1 cellular context compared by ENCODE assay signal in genomic region chr15:90660195-90660995, GRCh38.
A peak's percentile ranks its signal among the peaks of the same experiment; 100 is the strongest.
TF ChIP-seq lines count a peak whose summit lies in the region.

No MANE protein-coding gene starts in this region.

TF ChIP-seq in K562, 482 proteins besides CTCF, POLR2A, EP300 and RAD21 (continued from another document and continues in another):
- TF ChIP-seq, protein P1, sequence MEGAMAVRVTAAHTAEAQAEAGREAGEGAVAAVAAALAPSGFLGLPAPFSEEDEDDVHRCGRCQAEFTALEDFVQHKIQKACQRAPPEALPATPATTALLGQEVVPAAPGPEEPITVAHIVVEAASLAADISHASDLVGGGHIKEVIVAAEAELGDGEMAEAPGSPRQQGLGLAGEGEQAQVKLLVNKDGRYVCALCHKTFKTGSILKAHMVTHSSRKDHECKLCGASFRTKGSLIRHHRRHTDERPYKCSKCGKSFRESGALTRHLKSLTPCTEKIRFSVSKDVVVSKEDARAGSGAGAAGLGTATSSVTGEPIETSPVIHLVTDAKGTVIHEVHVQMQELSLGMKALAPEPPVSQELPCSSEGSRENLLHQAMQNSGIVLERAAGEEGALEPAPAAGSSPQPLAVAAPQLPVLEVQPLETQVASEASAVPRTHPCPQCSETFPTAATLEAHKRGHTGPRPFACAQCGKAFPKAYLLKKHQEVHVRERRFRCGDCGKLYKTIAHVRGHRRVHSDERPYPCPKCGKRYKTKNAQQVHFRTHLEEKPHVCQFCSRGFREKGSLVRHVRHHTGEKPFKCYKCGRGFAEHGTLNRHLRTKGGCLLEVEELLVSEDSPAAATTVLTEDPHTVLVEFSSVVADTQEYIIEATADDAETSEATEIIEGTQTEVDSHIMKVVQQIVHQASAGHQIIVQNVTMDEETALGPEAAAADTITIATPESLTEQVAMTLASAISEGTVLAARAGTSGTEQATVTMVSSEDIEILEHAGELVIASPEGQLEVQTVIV (CRISPR knock-in tag; IDR thresholded peaks at IDR 0.05; ENCODE audit: borderline replicate concordance) = no peak
- TF ChIP-seq RNF2 (IDR thresholded peaks at IDR 0.05) (no peak; the same call in 1 of the 2 replicates), ZNF311 (CRISPR knock-in tag; IDR thresholded peaks at IDR 0.05) (no peak), ZNF217 (CRISPR knock-in tag; IDR thresholded peaks at IDR 0.05) (no peak), U2AF1 (optimal IDR thresholded peaks at IDR 0.05; ENCODE audit: low read depth, low read length) (no peak), STAT5A (IDR thresholded peaks at IDR 0.05; ENCODE audit: borderline replicate concordance, low read length) (no peak), IRF1 (CRISPR knock-in tag; IDR thresholded peaks at IDR 0.05; ENCODE audit: borderline replicate concordance) (no peak), SMARCE1 (IDR thresholded peaks at IDR 0.05) (peak; percentile 84), ZNF76 (CRISPR knock-in tag; IDR thresholded peaks at IDR 0.05; ENCODE audit: borderline replicate concordance) (no peak), PHF8 (IDR thresholded peaks at IDR 0.05; ENCODE audit: borderline replicate concordance, low read length) (no peak; the same call in 1 of the 2 replicates), BMI1 (IDR thresholded peaks at IDR 0.05; ENCODE audit: low read length) (no peak), MAFF (IDR thresholded peaks at IDR 0.05; ENCODE audit: low read length) (peak; percentile 22; the same call in 1 of the 2 replicates), ZKSCAN8 (CRISPR knock-in tag; IDR thresholded peaks at IDR 0.05) (no peak), MCM2 (IDR thresholded peaks at IDR 0.05; ENCODE audit: low read depth) (no peak), SRF (CRISPR knock-in tag; IDR thresholded peaks at IDR 0.05) (no peak), ZNF41 (CRISPR knock-in tag; conservative IDR thresholded peaks at IDR 0.05) (no peak), HNRNPL (IDR thresholded peaks at IDR 0.05; ENCODE audit: low read depth, low read length) (no peak), CCNT2 (IDR thresholded peaks at IDR 0.05; ENCODE audit: borderline replicate concordance, extremely low read depth, insufficient read length, low read depth, low read length) (no peak), MBD2 (IDR thresholded peaks at IDR 0.05; ENCODE audit: borderline replicate concordance, low read depth) (no peak), FOXM1 (IDR thresholded peaks at IDR 0.05; ENCODE audit: low read depth) (no peak), FOXM1 (CRISPR knock-in tag; IDR thresholded peaks at IDR 0.05; ENCODE audit: low read depth) (no peak), PTBP1 (IDR thresholded peaks at IDR 0.05; ENCODE audit: low read depth, low read length) (no peak), NFIC (IDR thresholded peaks at IDR 0.05) (no peak), HDAC8 (tag; IDR thresholded peaks at IDR 0.05) (no peak), EZH2 (IDR thresholded peaks at IDR 0.05; ENCODE audit: borderline replicate concordance, low read depth, low read length) (no peak), SP2 (IDR thresholded peaks at IDR 0.05; ENCODE audit: extremely low read depth, low read depth, low read length, poor library complexity, severe bottlenecking) (no peak), NCOR1 (IDR thresholded peaks at IDR 0.05) (peak; percentile 6; the same call in 1 of the 2 replicates), POLR2AphosphoS5 (IDR thresholded peaks at IDR 0.05; ENCODE audit: control insufficient read depth, insufficient read depth, low read depth, low read length) (no peak), ZHX1 (conservative IDR thresholded peaks at IDR 0.05; ENCODE audit: low read length) (no peak), ADNP (tag; IDR thresholded peaks at IDR 0.05) (no peak), MED1 (CRISPR knock-in tag; IDR thresholded peaks at IDR 0.05; ENCODE audit: borderline replicate concordance) (no peak), NFE2L1 (tag; IDR thresholded peaks at IDR 0.05; ENCODE audit: borderline replicate concordance, low read depth) (no peak), ZNF436 (CRISPR knock-in tag; IDR thresholded peaks at IDR 0.05) (no peak), ZNF253 (CRISPR knock-in tag; conservative IDR thresholded peaks at IDR 0.05) (no peak)
- TF ChIP-seq, protein P2, sequence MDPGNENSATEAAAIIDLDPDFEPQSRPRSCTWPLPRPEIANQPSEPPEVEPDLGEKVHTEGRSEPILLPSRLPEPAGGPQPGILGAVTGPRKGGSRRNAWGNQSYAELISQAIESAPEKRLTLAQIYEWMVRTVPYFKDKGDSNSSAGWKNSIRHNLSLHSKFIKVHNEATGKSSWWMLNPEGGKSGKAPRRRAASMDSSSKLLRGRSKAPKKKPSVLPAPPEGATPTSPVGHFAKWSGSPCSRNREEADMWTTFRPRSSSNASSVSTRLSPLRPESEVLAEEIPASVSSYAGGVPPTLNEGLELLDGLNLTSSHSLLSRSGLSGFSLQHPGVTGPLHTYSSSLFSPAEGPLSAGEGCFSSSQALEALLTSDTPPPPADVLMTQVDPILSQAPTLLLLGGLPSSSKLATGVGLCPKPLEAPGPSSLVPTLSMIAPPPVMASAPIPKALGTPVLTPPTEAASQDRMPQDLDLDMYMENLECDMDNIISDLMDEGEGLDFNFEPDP (CRISPR knock-in tag; IDR thresholded peaks at IDR 0.05) = no peak
- TF ChIP-seq, protein P3, sequence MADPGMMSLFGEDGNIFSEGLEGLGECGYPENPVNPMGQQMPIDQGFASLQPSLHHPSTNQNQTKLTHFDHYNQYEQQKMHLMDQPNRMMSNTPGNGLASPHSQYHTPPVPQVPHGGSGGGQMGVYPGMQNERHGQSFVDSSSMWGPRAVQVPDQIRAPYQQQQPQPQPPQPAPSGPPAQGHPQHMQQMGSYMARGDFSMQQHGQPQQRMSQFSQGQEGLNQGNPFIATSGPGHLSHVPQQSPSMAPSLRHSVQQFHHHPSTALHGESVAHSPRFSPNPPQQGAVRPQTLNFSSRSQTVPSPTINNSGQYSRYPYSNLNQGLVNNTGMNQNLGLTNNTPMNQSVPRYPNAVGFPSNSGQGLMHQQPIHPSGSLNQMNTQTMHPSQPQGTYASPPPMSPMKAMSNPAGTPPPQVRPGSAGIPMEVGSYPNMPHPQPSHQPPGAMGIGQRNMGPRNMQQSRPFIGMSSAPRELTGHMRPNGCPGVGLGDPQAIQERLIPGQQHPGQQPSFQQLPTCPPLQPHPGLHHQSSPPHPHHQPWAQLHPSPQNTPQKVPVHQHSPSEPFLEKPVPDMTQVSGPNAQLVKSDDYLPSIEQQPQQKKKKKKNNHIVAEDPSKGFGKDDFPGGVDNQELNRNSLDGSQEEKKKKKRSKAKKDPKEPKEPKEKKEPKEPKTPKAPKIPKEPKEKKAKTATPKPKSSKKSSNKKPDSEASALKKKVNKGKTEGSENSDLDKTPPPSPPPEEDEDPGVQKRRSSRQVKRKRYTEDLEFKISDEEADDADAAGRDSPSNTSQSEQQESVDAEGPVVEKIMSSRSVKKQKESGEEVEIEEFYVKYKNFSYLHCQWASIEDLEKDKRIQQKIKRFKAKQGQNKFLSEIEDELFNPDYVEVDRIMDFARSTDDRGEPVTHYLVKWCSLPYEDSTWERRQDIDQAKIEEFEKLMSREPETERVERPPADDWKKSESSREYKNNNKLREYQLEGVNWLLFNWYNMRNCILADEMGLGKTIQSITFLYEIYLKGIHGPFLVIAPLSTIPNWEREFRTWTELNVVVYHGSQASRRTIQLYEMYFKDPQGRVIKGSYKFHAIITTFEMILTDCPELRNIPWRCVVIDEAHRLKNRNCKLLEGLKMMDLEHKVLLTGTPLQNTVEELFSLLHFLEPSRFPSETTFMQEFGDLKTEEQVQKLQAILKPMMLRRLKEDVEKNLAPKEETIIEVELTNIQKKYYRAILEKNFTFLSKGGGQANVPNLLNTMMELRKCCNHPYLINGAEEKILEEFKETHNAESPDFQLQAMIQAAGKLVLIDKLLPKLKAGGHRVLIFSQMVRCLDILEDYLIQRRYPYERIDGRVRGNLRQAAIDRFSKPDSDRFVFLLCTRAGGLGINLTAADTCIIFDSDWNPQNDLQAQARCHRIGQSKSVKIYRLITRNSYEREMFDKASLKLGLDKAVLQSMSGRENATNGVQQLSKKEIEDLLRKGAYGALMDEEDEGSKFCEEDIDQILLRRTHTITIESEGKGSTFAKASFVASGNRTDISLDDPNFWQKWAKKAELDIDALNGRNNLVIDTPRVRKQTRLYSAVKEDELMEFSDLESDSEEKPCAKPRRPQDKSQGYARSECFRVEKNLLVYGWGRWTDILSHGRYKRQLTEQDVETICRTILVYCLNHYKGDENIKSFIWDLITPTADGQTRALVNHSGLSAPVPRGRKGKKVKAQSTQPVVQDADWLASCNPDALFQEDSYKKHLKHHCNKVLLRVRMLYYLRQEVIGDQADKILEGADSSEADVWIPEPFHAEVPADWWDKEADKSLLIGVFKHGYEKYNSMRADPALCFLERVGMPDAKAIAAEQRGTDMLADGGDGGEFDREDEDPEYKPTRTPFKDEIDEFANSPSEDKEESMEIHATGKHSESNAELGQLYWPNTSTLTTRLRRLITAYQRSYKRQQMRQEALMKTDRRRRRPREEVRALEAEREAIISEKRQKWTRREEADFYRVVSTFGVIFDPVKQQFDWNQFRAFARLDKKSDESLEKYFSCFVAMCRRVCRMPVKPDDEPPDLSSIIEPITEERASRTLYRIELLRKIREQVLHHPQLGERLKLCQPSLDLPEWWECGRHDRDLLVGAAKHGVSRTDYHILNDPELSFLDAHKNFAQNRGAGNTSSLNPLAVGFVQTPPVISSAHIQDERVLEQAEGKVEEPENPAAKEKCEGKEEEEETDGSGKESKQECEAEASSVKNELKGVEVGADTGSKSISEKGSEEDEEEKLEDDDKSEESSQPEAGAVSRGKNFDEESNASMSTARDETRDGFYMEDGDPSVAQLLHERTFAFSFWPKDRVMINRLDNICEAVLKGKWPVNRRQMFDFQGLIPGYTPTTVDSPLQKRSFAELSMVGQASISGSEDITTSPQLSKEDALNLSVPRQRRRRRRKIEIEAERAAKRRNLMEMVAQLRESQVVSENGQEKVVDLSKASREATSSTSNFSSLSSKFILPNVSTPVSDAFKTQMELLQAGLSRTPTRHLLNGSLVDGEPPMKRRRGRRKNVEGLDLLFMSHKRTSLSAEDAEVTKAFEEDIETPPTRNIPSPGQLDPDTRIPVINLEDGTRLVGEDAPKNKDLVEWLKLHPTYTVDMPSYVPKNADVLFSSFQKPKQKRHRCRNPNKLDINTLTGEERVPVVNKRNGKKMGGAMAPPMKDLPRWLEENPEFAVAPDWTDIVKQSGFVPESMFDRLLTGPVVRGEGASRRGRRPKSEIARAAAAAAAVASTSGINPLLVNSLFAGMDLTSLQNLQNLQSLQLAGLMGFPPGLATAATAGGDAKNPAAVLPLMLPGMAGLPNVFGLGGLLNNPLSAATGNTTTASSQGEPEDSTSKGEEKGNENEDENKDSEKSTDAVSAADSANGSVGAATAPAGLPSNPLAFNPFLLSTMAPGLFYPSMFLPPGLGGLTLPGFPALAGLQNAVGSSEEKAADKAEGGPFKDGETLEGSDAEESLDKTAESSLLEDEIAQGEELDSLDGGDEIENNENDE (IDR thresholded peaks at IDR 0.05; ENCODE audit: low read depth, low read length) = no peak
- TF ChIP-seq, protein P4, sequence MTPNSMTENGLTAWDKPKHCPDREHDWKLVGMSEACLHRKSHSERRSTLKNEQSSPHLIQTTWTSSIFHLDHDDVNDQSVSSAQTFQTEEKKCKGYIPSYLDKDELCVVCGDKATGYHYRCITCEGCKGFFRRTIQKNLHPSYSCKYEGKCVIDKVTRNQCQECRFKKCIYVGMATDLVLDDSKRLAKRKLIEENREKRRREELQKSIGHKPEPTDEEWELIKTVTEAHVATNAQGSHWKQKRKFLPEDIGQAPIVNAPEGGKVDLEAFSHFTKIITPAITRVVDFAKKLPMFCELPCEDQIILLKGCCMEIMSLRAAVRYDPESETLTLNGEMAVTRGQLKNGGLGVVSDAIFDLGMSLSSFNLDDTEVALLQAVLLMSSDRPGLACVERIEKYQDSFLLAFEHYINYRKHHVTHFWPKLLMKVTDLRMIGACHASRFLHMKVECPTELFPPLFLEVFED (CRISPR knock-in tag; conservative IDR thresholded peaks at IDR 0.05) = no peak
